ENCODE assay signal across 10 cellular contexts in genomic region chr7:153190452-153190851, GRCh38.
DNase-seq lines count a peak whose midpoint lies in the region; ATAC-seq and TF ChIP-seq lines count a peak whose summit lies in the region.
"Had no signal": no experiment of that assay in that cellular context is flagged by ENCODE, and none has a peak within 500 bp of the region (broad histone marks: within the 10 kb centered on the region; RNA-seq: fewer than 3 reads in every experiment).

No MANE protein-coding gene starts in this region.

- no peaks in the 10 kb centered on the region for H3K36me3 Mint-ChIP-seq in activated CD4-positive, alpha-beta T cell treated with anti-CD3 and anti-CD28 coated beads, Interleukin-2, amount 10 ng/mL, durations not matched to agents 24 days and 14 days (ENCODE audit: low read depth)

- no peaks in the 10 kb centered on the region for H3K27me3 Mint-ChIP-seq in activated CD4-positive, alpha-beta T cell treated with anti-CD3 and anti-CD28 coated beads, Interleukin-2, amount 10 ng/mL, durations not matched to agents 24 days and 14 days
- H3K27me3 Mint-ChIP-seq: activated naive CD8-positive, alpha-beta T cell had no signal

- H3K4me2 ChIP-seq in SU-DHL-6 (ENCODE audit: low read depth, low read length, poor library complexity, severe bottlenecking) = no peak overlapping the region

- no peaks in the 10 kb centered on the region for H3K4me1 ChIP-seq in testis
- no peaks in the 10 kb centered on the region for H3K4me1 ChIP-seq in esophagus squamous epithelium

- no peak overlapping the region for H3K27ac Mint-ChIP-seq in activated CD4-positive, alpha-beta T cell treated with anti-CD3 and anti-CD28 coated beads, Interleukin-2, amount 10 ng/mL, durations not matched to agents 24 days and 14 days
- H3K27ac Mint-ChIP-seq: activated naive CD8-positive, alpha-beta T cell had no signal

- H3K4me3 ChIP-seq in SU-DHL-6 (ENCODE audit: insufficient read depth, low read length, poor library complexity, severe bottlenecking) = no peak overlapping the region
- H3K4me3 ChIP-seq in testis = no peak overlapping the region
- H3K4me3 ChIP-seq in esophagus squamous epithelium = no peak overlapping the region

- H3F3A ChIP-seq in SU-DHL-6 (ENCODE audit: insufficient read depth) = no peaks in the 10 kb centered on the region

- TF ChIP-seq CTCF in SU-DHL-6 (IDR thresholded peaks at IDR 0.05; ENCODE audit: insufficient read depth, low read length, poor library complexity, severe bottlenecking) (no peak), testis (IDR thresholded peaks at IDR 0.05) (no peak), esophagus squamous epithelium (IDR thresholded peaks at IDR 0.05) (no peak)

- H3K36me3 ChIP-seq in SU-DHL-6 (ENCODE audit: low read length) (no peaks in the 10 kb centered on the region), testis (ENCODE audit: low read depth, missing control alignments) (no peaks in the 10 kb centered on the region), esophagus squamous epithelium (no peaks in the 10 kb centered on the region)

- intact Hi-C loops in activated CD4-positive, alpha-beta T cell treated with anti-CD3 and anti-CD28 coated beads, Interleukin-2, amount 10 ng/mL, durations not matched to agents 24 days and 14 days (cut with micrococcal nuclease) = no loop called here
- intact Hi-C loops in testis (cut with DNase I; ENCODE audit: low total_unique reads) = no loop called here
- intact Hi-C loops in esophagus squamous epithelium (cut with DNase I) = no loop called here

- no peaks in the 10 kb centered on the region for H3K9me2 ChIP-seq in SU-DHL-6 (replicated peaks; ENCODE audit: insufficient read depth, low read length)

- no peak overlapping the region for H3K4me3 Mint-ChIP-seq in activated CD4-positive, alpha-beta T cell treated with anti-CD3 and anti-CD28 coated beads, Interleukin-2, amount 10 ng/mL, durations not matched to agents 24 days and 14 days
- H3K4me3 Mint-ChIP-seq: activated naive CD8-positive, alpha-beta T cell had no signal

- H2AFZ ChIP-seq in SU-DHL-6 (ENCODE audit: low read depth, low read length, severe bottlenecking) = peak overlapping the region; percentile 31

- WGBS in testis, 2 donors = 49 to 55% methylated on average over 3 of the region's 3 CpGs
- 36 to 63% methylated on average over 3 of the region's 3 CpGs for WGBS in esophagus squamous epithelium, 2 donors

- H4K20me1 ChIP-seq in SU-DHL-6 (ENCODE audit: low read depth, low read length) = no peaks in the 10 kb centered on the region

- H3K9me3 ChIP-seq in SU-DHL-6 (ENCODE audit: insufficient read depth, low read length) (no peaks in the 10 kb centered on the region), testis (no peaks in the 10 kb centered on the region), esophagus squamous epithelium (no peaks in the 10 kb centered on the region)

- no peak for TF ChIP-seq POLR2A in testis (IDR thresholded peaks at IDR 0.05)
- TF ChIP-seq POLR2A in esophagus squamous epithelium (IDR thresholded peaks at IDR 0.05) = no peak

- DNase-seq in activated CD4-positive, alpha-beta T cell treated with anti-CD3 and anti-CD28 coated beads for 48 hours = peak; percentile 5
- DNase-seq in activated CD4-positive, alpha-beta T cell treated with anti-CD3 and anti-CD28 coated beads, Interleukin-2, amount 10 ng/mL, durations not matched to agents 24 days and 14 days = no peak
- peak; percentile 74 for DNase-seq in testis
- no peak for DNase-seq in esophagus squamous epithelium (lab: John Stamatoyannopoulos, UW)
- DNase-seq in medulla oblongata (ENCODE audit: extremely low spot score) = no peak
- no peak for DNase-seq in LoVo (ENCODE audit: low spot score)

- H3K79me2 ChIP-seq in SU-DHL-6 (ENCODE audit: insufficient read depth, low read length) = no peaks in the 10 kb centered on the region

- H3K27ac ChIP-seq in SU-DHL-6 (ENCODE audit: low read depth, low read length) = no peak overlapping the region
- no peak overlapping the region for H3K27ac ChIP-seq in testis
- H3K27ac ChIP-seq in esophagus squamous epithelium = no peak overlapping the region
- H3K27ac ChIP-seq: VCaP had no signal

- H3K4me1 Mint-ChIP-seq in activated CD4-positive, alpha-beta T cell treated with anti-CD3 and anti-CD28 coated beads, Interleukin-2, amount 10 ng/mL, durations not matched to agents 24 days and 14 days = no peaks in the 10 kb centered on the region

- H3K9ac ChIP-seq in SU-DHL-6 (ENCODE audit: low read length) = no peak overlapping the region

- no peaks in the 10 kb centered on the region for H3K9me3 Mint-ChIP-seq in activated CD4-positive, alpha-beta T cell treated with anti-CD3 and anti-CD28 coated beads, Interleukin-2, amount 10 ng/mL, durations not matched to agents 24 days and 14 days

- ATAC-seq in HG03039 (IDR thresholded peaks at IDR 0.05; ENCODE audit: unreplicated experiment) = peak; percentile 76

- H3K27me3 ChIP-seq in SU-DHL-6 (ENCODE audit: low read length) = no peaks in the 10 kb centered on the region
- H3K27me3 ChIP-seq in testis = no peaks in the 10 kb centered on the region
- no peaks in the 10 kb centered on the region for H3K27me3 ChIP-seq in esophagus squamous epithelium

Comparison
In these comparisons a context has a peak if more than half of its experiments do, and no peak if none do; other contexts are left out.
1. DNase-seq: peak in activated CD4-positive, alpha-beta T cell treated with anti-CD3 and anti-CD28 coated beads for 48 hours (single experiment) and testis (single experiment); none in activated CD4-positive, alpha-beta T cell treated with anti-CD3 and anti-CD28 coated beads, Interleukin-2, amount 10 ng/mL, durations not matched to agents 24 days and 14 days (single experiment), esophagus squamous epithelium (single experiment), medulla oblongata (single experiment) and LoVo (single experiment).